In the genomic region with DNA sequence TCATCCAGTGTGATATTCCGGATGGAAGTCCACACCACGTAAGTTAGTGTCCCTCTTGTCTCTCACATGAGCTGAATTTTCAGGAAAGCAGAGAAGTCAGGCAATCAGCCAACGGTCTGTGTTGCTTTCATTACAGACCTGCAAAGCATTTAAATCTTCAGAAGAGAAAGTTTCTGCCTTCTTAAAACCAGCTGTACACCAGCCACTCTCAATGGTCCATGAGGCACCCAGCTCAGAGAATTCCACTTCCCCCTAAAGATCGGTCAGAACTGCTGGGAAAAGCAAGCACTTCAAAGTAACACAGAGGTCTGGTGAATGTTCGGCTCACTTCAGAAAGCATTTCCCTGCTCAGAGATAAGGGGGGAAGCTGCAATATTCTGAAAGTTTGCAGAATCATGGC, we compare ENCODE assay signal across 1 cellular context.
TF ChIP-seq lines count a peak whose summit lies in the region.

No MANE protein-coding gene starts in this region.

TF ChIP-seq in GM12878, 131 proteins besides CTCF, POLR2A, EP300 and RAD21 (continued from another document):
- TF ChIP-seq, protein P1, sequence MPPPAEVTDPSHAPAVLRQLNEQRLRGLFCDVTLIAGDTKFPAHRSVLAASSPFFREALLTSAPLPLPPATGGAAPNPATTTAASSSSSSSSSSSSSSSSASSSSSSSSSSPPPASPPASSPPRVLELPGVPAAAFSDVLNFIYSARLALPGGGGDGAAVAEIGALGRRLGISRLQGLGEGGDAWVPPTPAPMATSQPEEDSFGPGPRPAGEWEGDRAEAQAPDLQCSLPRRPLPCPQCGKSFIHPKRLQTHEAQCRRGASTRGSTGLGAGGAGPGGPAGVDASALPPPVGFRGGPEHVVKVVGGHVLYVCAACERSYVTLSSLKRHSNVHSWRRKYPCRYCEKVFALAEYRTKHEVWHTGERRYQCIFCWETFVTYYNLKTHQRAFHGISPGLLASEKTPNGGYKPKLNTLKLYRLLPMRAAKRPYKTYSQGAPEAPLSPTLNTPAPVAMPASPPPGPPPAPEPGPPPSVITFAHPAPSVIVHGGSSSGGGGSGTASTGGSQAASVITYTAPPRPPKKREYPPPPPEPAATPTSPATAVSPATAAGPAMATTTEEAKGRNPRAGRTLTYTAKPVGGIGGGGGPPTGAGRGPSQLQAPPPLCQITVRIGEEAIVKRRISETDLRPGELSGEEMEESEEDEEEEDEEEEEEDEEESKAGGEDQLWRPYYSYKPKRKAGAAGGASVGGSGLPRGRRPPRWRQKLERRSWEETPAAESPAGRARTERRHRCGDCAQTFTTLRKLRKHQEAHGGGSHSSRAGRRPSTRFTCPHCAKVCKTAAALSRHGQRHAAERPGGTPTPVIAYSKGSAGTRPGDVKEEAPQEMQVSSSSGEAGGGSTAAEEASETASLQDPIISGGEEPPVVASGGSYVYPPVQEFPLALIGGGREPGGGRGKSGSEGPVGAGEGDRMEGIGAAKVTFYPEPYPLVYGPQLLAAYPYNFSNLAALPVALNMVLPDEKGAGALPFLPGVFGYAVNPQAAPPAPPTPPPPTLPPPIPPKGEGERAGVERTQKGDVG (CRISPR knock-in tag; IDR thresholded peaks at IDR 0.05): no peak
- TF ChIP-seq, protein P2, sequence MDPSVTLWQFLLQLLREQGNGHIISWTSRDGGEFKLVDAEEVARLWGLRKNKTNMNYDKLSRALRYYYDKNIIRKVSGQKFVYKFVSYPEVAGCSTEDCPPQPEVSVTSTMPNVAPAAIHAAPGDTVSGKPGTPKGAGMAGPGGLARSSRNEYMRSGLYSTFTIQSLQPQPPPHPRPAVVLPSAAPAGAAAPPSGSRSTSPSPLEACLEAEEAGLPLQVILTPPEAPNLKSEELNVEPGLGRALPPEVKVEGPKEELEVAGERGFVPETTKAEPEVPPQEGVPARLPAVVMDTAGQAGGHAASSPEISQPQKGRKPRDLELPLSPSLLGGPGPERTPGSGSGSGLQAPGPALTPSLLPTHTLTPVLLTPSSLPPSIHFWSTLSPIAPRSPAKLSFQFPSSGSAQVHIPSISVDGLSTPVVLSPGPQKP (IDR thresholded peaks at IDR 0.05; ENCODE audit: low read depth, low read length): no peak
- TF ChIP-seq MTA2 (IDR thresholded peaks at IDR 0.05; ENCODE audit: low read depth): no peak
- TF ChIP-seq, protein P3, sequence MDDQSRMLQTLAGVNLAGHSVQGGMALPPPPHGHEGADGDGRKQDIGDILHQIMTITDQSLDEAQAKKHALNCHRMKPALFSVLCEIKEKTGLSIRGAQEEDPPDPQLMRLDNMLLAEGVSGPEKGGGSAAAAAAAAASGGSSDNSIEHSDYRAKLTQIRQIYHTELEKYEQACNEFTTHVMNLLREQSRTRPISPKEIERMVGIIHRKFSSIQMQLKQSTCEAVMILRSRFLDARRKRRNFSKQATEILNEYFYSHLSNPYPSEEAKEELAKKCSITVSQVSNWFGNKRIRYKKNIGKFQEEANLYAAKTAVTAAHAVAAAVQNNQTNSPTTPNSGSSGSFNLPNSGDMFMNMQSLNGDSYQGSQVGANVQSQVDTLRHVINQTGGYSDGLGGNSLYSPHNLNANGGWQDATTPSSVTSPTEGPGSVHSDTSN (IDR thresholded peaks at IDR 0.05; ENCODE audit: insufficient replicate concordance, low read depth, low read length): no peak
- TF ChIP-seq, protein P4, sequence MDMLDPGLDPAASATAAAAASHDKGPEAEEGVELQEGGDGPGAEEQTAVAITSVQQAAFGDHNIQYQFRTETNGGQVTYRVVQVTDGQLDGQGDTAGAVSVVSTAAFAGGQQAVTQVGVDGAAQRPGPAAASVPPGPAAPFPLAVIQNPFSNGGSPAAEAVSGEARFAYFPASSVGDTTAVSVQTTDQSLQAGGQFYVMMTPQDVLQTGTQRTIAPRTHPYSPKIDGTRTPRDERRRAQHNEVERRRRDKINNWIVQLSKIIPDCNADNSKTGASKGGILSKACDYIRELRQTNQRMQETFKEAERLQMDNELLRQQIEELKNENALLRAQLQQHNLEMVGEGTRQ (IDR thresholded peaks at IDR 0.05; ENCODE audit: borderline replicate concordance, low read depth, low read length): no peak
- no peak for TF ChIP-seq SIX5 (IDR thresholded peaks at IDR 0.05; ENCODE audit: low read depth, low read length, severe bottlenecking)
- TF ChIP-seq, protein P5, sequence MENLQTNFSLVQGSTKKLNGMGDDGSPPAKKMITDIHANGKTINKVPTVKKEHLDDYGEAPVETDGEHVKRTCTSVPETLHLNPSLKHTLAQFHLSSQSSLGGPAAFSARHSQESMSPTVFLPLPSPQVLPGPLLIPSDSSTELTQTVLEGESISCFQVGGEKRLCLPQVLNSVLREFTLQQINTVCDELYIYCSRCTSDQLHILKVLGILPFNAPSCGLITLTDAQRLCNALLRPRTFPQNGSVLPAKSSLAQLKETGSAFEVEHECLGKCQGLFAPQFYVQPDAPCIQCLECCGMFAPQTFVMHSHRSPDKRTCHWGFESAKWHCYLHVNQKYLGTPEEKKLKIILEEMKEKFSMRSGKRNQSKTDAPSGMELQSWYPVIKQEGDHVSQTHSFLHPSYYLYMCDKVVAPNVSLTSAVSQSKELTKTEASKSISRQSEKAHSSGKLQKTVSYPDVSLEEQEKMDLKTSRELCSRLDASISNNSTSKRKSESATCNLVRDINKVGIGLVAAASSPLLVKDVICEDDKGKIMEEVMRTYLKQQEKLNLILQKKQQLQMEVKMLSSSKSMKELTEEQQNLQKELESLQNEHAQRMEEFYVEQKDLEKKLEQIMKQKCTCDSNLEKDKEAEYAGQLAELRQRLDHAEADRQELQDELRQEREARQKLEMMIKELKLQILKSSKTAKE (IDR thresholded peaks at IDR 0.05; ENCODE audit: low read depth, poor library complexity, severe bottlenecking): no peak
- TF ChIP-seq, protein P6, sequence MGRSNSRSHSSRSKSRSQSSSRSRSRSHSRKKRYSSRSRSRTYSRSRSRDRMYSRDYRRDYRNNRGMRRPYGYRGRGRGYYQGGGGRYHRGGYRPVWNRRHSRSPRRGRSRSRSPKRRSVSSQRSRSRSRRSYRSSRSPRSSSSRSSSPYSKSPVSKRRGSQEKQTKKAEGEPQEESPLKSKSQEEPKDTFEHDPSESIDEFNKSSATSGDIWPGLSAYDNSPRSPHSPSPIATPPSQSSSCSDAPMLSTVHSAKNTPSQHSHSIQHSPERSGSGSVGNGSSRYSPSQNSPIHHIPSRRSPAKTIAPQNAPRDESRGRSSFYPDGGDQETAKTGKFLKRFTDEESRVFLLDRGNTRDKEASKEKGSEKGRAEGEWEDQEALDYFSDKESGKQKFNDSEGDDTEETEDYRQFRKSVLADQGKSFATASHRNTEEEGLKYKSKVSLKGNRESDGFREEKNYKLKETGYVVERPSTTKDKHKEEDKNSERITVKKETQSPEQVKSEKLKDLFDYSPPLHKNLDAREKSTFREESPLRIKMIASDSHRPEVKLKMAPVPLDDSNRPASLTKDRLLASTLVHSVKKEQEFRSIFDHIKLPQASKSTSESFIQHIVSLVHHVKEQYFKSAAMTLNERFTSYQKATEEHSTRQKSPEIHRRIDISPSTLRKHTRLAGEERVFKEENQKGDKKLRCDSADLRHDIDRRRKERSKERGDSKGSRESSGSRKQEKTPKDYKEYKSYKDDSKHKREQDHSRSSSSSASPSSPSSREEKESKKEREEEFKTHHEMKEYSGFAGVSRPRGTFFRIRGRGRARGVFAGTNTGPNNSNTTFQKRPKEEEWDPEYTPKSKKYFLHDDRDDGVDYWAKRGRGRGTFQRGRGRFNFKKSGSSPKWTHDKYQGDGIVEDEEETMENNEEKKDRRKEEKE (IDR thresholded peaks at IDR 0.05): no peak
- TF ChIP-seq, protein P7, sequence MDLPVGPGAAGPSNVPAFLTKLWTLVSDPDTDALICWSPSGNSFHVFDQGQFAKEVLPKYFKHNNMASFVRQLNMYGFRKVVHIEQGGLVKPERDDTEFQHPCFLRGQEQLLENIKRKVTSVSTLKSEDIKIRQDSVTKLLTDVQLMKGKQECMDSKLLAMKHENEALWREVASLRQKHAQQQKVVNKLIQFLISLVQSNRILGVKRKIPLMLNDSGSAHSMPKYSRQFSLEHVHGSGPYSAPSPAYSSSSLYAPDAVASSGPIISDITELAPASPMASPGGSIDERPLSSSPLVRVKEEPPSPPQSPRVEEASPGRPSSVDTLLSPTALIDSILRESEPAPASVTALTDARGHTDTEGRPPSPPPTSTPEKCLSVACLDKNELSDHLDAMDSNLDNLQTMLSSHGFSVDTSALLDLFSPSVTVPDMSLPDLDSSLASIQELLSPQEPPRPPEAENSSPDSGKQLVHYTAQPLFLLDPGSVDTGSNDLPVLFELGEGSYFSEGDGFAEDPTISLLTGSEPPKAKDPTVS (IDR thresholded peaks at IDR 0.05; ENCODE audit: low read depth, low read length): no peak
TF ChIP-seq in GM12878: peak in this region for 0.
